Comparison of ENCODE assay signal across 14 cellular contexts in genomic region chr20:25041813-25042530, GRCh38. TPM values are rescaled to one million over a fixed set of nuclear protein-coding genes. Genes with fewer than 3 reads are reported as not detected.
DNase-seq lines count a peak whose midpoint lies in the region; ATAC-seq and TF ChIP-seq lines count a peak whose summit lies in the region.
"Had no signal": no experiment of that assay in that cellular context is flagged by ENCODE, and none has a peak within 500 bp of the region (broad histone marks: within the 10 kb centered on the region; RNA-seq: fewer than 3 reads in every experiment).

No MANE protein-coding gene starts in this region.

- H2AFZ ChIP-seq in PC-3 (ENCODE audit: low read length), result no peak overlapping the region

- H3K4me3 Mint-ChIP-seq in activated CD4-positive, alpha-beta T cell treated with anti-CD3 and anti-CD28 coated beads for 36 hours, result no peak overlapping the region
- peak overlapping the region; percentile 62 for H3K4me3 Mint-ChIP-seq in central memory CD8-positive, alpha-beta T cell
- no peak overlapping the region for H3K4me3 Mint-ChIP-seq in memory B cell
- H3K4me3 Mint-ChIP-seq: neural crest cell had no signal

- BruUV-seq in PC-3 (replicated peaks; lab: Mats Ljungman, UMichigan), result no TSS peak

- H3K4me3 ChIP-seq in thoracic aorta, result no peak overlapping the region
- no peak overlapping the region for H3K4me3 ChIP-seq in PC-3 (ENCODE audit: low read length)
- H3K4me3 ChIP-seq: breast epithelium had no signal

- no peaks in the 10 kb centered on the region for H3K36me3 Mint-ChIP-seq in activated CD4-positive, alpha-beta T cell treated with anti-CD3 and anti-CD28 coated beads for 36 hours (ENCODE audit: low read depth)
- H3K36me3 Mint-ChIP-seq in central memory CD8-positive, alpha-beta T cell (ENCODE audit: insufficient read depth), result peaks cover 16% of the 10 kb centered on the region
- peaks cover 6% of the 10 kb centered on the region for H3K36me3 Mint-ChIP-seq in memory B cell

- no peaks in the 10 kb centered on the region for H3K27me3 Mint-ChIP-seq in activated CD4-positive, alpha-beta T cell treated with anti-CD3 and anti-CD28 coated beads for 36 hours
- no peaks in the 10 kb centered on the region for H3K27me3 Mint-ChIP-seq in central memory CD8-positive, alpha-beta T cell
- H3K27me3 Mint-ChIP-seq in memory B cell, result no peaks in the 10 kb centered on the region

- ATAC-seq in activated CD4-positive, alpha-beta T cell treated with anti-CD3 and anti-CD28 coated beads for 36 hours, result no peak
- no peak for ATAC-seq in central memory CD8-positive, alpha-beta T cell (replicated peaks; ENCODE audit: extremely low read depth, poor library complexity, severe bottlenecking)
- ATAC-seq in memory B cell (ENCODE audit: low read depth) (no peak), thoracic aorta (ENCODE audit: insufficient number of reproducible peaks, low FRiP score, low read depth) (no peak), PC-3 (no peak)

- H3K36me3 ChIP-seq in thoracic aorta (peaks cover 6% of the 10 kb centered on the region), PC-3 (ENCODE audit: low read depth, low read length) (no peaks in the 10 kb centered on the region)
- H3K36me3 ChIP-seq: breast epithelium had no signal

- H3K9me3 ChIP-seq in thoracic aorta (no peaks in the 10 kb centered on the region), PC-3 (ENCODE audit: low read length) (no peaks in the 10 kb centered on the region)
- H3K9me3 ChIP-seq: breast epithelium had no signal

- peak overlapping the region; percentile 90 for H3K27ac Mint-ChIP-seq in activated CD4-positive, alpha-beta T cell treated with anti-CD3 and anti-CD28 coated beads for 36 hours
- H3K27ac Mint-ChIP-seq in central memory CD8-positive, alpha-beta T cell (ENCODE audit: low read depth), result peak overlapping the region; percentile 96
- peak overlapping the region; percentile 94 for H3K27ac Mint-ChIP-seq in memory B cell

- TF ChIP-seq CTCF in thoracic aorta (IDR thresholded peaks at IDR 0.05) (no peak), PC-3 (conservative IDR thresholded peaks at IDR 0.05; ENCODE audit: low read depth, low read length) (no peak)

- peaks cover 76 to 100% of the 10 kb centered on the region in 2 donors for H3K4me1 ChIP-seq in thoracic aorta (ENCODE audit: control insufficient read depth in 1 of 2, low read depth in 2 of 2)
- peaks cover 14% of the 10 kb centered on the region for H3K4me1 ChIP-seq in PC-3 (ENCODE audit: insufficient read depth, low read length)

- H3K4me1 Mint-ChIP-seq in activated CD4-positive, alpha-beta T cell treated with anti-CD3 and anti-CD28 coated beads for 36 hours, result peaks cover 38% of the 10 kb centered on the region
- peaks cover 42% of the 10 kb centered on the region for H3K4me1 Mint-ChIP-seq in central memory CD8-positive, alpha-beta T cell
- peaks cover 37% of the 10 kb centered on the region for H3K4me1 Mint-ChIP-seq in memory B cell

- no peak for DNase-seq in activated CD4-positive, alpha-beta T cell treated with anti-CD3 and anti-CD28 coated beads for 36 hours
- no peak for DNase-seq in activated CD4-positive, alpha-beta T cell treated with anti-CD3 and anti-CD28 coated beads for 4 hours
- DNase-seq in central memory CD8-positive, alpha-beta T cell (ENCODE audit: low spot score in 2 of 2), result no peak
- DNase-seq in memory B cell (ENCODE audit: low spot score in 2 of 2) (no peak), thoracic aorta (ENCODE audit: low spot score) (no peak), mesenteric fat pad (ENCODE audit: low spot score) (no peak), UCSD-AML1 (lab: John Stamatoyannopoulos, UW; ENCODE audit: unreplicated experiment) (no peak), PC-3 (no peak)
- DNase-seq: 8988T, DMS53, NCI-H2029 treated with DMSO at 0.1 percent for 48 hours, OCI-M1 had no signal

- no peaks in the 10 kb centered on the region for H3K9me2 ChIP-seq in PC-3 (replicated peaks; ENCODE audit: low read length)

- CTCF ChIA-PET in activated CD4-positive, alpha-beta T cell treated with anti-CD3 and anti-CD28 coated beads for 36 hours (lab: Charles Lee), result no interaction called here
- CTCF ChIA-PET in PC-3 (lab: Charles Lee), result no interaction called here

- no peak overlapping the region for H3K4me2 ChIP-seq in PC-3 (ENCODE audit: low read length)

- no peaks in the 10 kb centered on the region for H3K9me3 Mint-ChIP-seq in activated CD4-positive, alpha-beta T cell treated with anti-CD3 and anti-CD28 coated beads for 36 hours (ENCODE audit: low read depth)
- no peaks in the 10 kb centered on the region for H3K9me3 Mint-ChIP-seq in central memory CD8-positive, alpha-beta T cell
- no peaks in the 10 kb centered on the region for H3K9me3 Mint-ChIP-seq in memory B cell
- H3K9me3 Mint-ChIP-seq: neural crest cell had no signal

- POLR2A ChIA-PET in activated CD4-positive, alpha-beta T cell treated with anti-CD3 and anti-CD28 coated beads for 36 hours (lab: Charles Lee), result interaction anchor here (1.1 kb wide), 1 partner anchor 16 kb away, joined by 5 read pairs; the partner anchor contains the start of gene ACSS1
- POLR2A ChIA-PET in PC-3 (lab: Charles Lee; ENCODE audit: unreplicated experiment), result no interaction called here

- no peaks in the 10 kb centered on the region for H3K79me2 ChIP-seq in PC-3 (ENCODE audit: low read length)

- H3K27me3 ChIP-seq in thoracic aorta (replicated peaks; ENCODE audit: insufficient read depth) (no peaks in the 10 kb centered on the region), PC-3 (ENCODE audit: low read length) (no peaks in the 10 kb centered on the region)
- H3K27me3 ChIP-seq: breast epithelium had no signal

- H3K27ac ChIP-seq in thoracic aorta, result peak overlapping the region; percentile 95
- no peak overlapping the region for H3K27ac ChIP-seq in PC-3 (ENCODE audit: low read length)

- H4K20me1 ChIP-seq in PC-3 (ENCODE audit: low read length), result no peaks in the 10 kb centered on the region

- no peaks in the 10 kb centered on the region for H3F3A ChIP-seq in PC-3 (ENCODE audit: low read length, unreplicated experiment)

- intact Hi-C loops in activated CD4-positive, alpha-beta T cell treated with anti-CD3 and anti-CD28 coated beads for 36 hours (cut with DNase I, micrococcal nuclease), result no loop called here
- intact Hi-C loops in PC-3 (cut with micrococcal nuclease), result no loop called here

- no peak overlapping the region for H3K9ac ChIP-seq in PC-3 (ENCODE audit: low read length)

RNA-seq across cellular contexts. Expression of gene ACSS1, which starts 16.0 kb away (rescaled TPM):
- 10 to 100 TPM in 1 of 2 experiments, 1 to 10 TPM in 1; 8.5 to 10.7 TPM for total RNA-seq in activated CD4-positive, alpha-beta T cell treated with anti-CD3 and anti-CD28 coated beads for 36 hours
- total RNA-seq in thoracic aorta (10 to 100 TPM; 26.0 to 31.7 TPM), mesenteric fat pad (14.3 TPM), PC-3 (2014; rRNA removed) (2.3 and 2.4 TPM in 2 replicates)

RNA-seq across cellular contexts. Expression of gene VSX1, which starts 40.0 kb away (rescaled TPM):
- total RNA-seq in activated CD4-positive, alpha-beta T cell treated with anti-CD3 and anti-CD28 coated beads for 36 hours, result not detected
- total RNA-seq in thoracic aorta, result not detected
- not detected for total RNA-seq in mesenteric fat pad
- total RNA-seq in PC-3 (2014; rRNA removed), result not detected in 2 replicates

RNA-seq across cellular contexts. Expression of gene APMAP, which starts 49.4 kb away (rescaled TPM):
- 10 to 100 TPM; 26.8 to 34.0 TPM for total RNA-seq in activated CD4-positive, alpha-beta T cell treated with anti-CD3 and anti-CD28 coated beads for 36 hours
- total RNA-seq in thoracic aorta, result 10 to 100 TPM; 38.4 to 44.0 TPM
- 166 TPM for total RNA-seq in mesenteric fat pad
- total RNA-seq in PC-3 (2014; rRNA removed), result 134 and 137 TPM in 2 replicates
